In genomic region chr15:43441316-43441715, GRCh38 we compare ENCODE assay signal across 8 cellular contexts. TPM values are rescaled to one million over a fixed set of nuclear protein-coding genes. Genes with fewer than 3 reads are reported as not detected.
DNase-seq lines count a peak whose midpoint lies in the region; ATAC-seq and TF ChIP-seq lines count a peak whose summit lies in the region.

No MANE protein-coding gene starts in this region.

- peak overlapping the region; percentile 83 for H2BK5ac ChIP-seq in IMR-90 (ENCODE audit: low read depth, low read length, poor library complexity, severe bottlenecking)

- no peak overlapping the region for H3K14ac ChIP-seq in IMR-90 (replicated peaks; ENCODE audit: low read depth, low read length)

- no peak overlapping the region for H3K4me3 ChIP-seq in IMR-90 (ENCODE audit: insufficient read depth, low read depth, low read length)
- no peak overlapping the region for H3K4me3 ChIP-seq in Peyer's patch

- H4K91ac ChIP-seq in IMR-90 (ENCODE audit: insufficient read depth, low read depth, low read length) = peak overlapping the region; percentile 29; the same call in 1 of the 2 replicates

- no peak for TF ChIP-seq POLR2A in IMR-90 (IDR thresholded peaks at IDR 0.05; ENCODE audit: low read depth, low read length)
- no peak for TF ChIP-seq POLR2A in Peyer's patch (IDR thresholded peaks at IDR 0.05)

- no peak for TF ChIP-seq RAD21 in IMR-90 (IDR thresholded peaks at IDR 0.05; ENCODE audit: low read length)

- H2AFZ ChIP-seq in IMR-90 (replicated peaks; ENCODE audit: low read length, poor library complexity) = no peak overlapping the region

- peaks cover 4% of the 10 kb centered on the region for H3K4me1 ChIP-seq in IMR-90 (ENCODE audit: control insufficient read depth, insufficient read depth, low read length)
- no peaks in the 10 kb centered on the region for H3K4me1 ChIP-seq in Peyer's patch

- H3K27ac ChIP-seq in IMR-90 (ENCODE audit: insufficient read depth, low read length) (peak overlapping the region; percentile 83; the same call in 1 of the 2 replicates), Peyer's patch (no peak overlapping the region)

- peaks cover 1 to 5% of the 10 kb centered on the region in 2 experiments; a peak in 3 of 4 replicates for H3K79me1 ChIP-seq in IMR-90 (ENCODE audit: low read depth in 1 of 2, low read length in 2 of 2)

- H3K9me3 ChIP-seq in IMR-90 (ENCODE audit: control insufficient read depth, insufficient read depth, low read length) (no peaks in the 10 kb centered on the region), Peyer's patch (no peaks in the 10 kb centered on the region)

- no peak overlapping the region; the same call in 1 of the 2 replicates for H3K9ac ChIP-seq in IMR-90 (ENCODE audit: low read depth, low read length)

- in situ Hi-C loops in IMR-90 (cut with MboI; ENCODE audit: low sequenced_read_pairs) = no loop called here

- no TSS peak for BruUV-seq in IMR-90 (replicated peaks; lab: Mats Ljungman, UMichigan)

- no peak overlapping the region for H3K56ac ChIP-seq in IMR-90 (ENCODE audit: extremely low read depth, insufficient read depth, low read length)

- no peak overlapping the region for H3K23ac ChIP-seq in IMR-90 (ENCODE audit: low read depth, low read length)

- H3K36me3 ChIP-seq in IMR-90 (ENCODE audit: control insufficient read depth, insufficient read depth, low read length) = peaks cover 31% of the 10 kb centered on the region
- peaks cover 0 to 22% (median 0%) of the 10 kb centered on the region in 3 donors for H3K36me3 ChIP-seq in Peyer's patch

- dilution Hi-C loops in IMR-90 (cut with HindIII; ENCODE audit: low sequenced_read_pairs, unreplicated experiment) = no loop called here

- H2BK15ac ChIP-seq in IMR-90 (ENCODE audit: low read depth, low read length) = no peak overlapping the region; the same call in 2 of the 3 replicates

- H3K4ac ChIP-seq in IMR-90 (ENCODE audit: low read depth, low read length) = no peak overlapping the region; the same call in 1 of the 2 replicates

- H3K18ac ChIP-seq in IMR-90 (ENCODE audit: low read depth, low read length) = no peak overlapping the region

- CTCF ChIA-PET in IMR-90 (lab: Yijun Ruan, JAX) = interaction anchor here (0.6 to 2.0 kb wide), 7 partner anchors 9 to 75 kb away, joined by 3 to 10 read pairs (median 5); no protein-coding TSS in a partner anchor

- H2BK120ac ChIP-seq in IMR-90 (ENCODE audit: low read depth, low read length) = peak overlapping the region; percentile 24; the same call in 1 of the 2 replicates

- TF ChIP-seq CTCF in IMR-90 (conservative IDR thresholded peaks at IDR 0.05; ENCODE audit: low read depth, low read length) (no peak), Peyer's patch (IDR thresholded peaks at IDR 0.05) (no peak)

- intact Hi-C loops in IMR-90 (cut with micrococcal nuclease) = loop anchor here (1.0 to 10.0 kb wide), 3 partner anchors 69 to 323 kb away; no protein-coding TSS in a partner anchor

- H2BK20ac ChIP-seq in IMR-90 (ENCODE audit: low read depth, low read length) = no peak overlapping the region

- peak overlapping the region; percentile 1; the same call in 1 of the 2 replicates for H3K4me2 ChIP-seq in IMR-90 (ENCODE audit: low read depth, low read length)

- no peaks in the 10 kb centered on the region; the same call in 1 of the 2 replicates for H4K20me1 ChIP-seq in IMR-90 (ENCODE audit: insufficient read depth, low read length)

- no peak overlapping the region for H4K5ac ChIP-seq in IMR-90 (ENCODE audit: low read depth, low read length)

- H4K8ac ChIP-seq in IMR-90 (ENCODE audit: low read depth in 2 of 2, low read length in 2 of 2) = peak overlapping the region in 1 of 2 experiments; percentile 44; a peak in 2 of 4 replicates

- no peak overlapping the region for H2AK9ac ChIP-seq in IMR-90 (replicated peaks; ENCODE audit: low read depth, low read length, poor library complexity)

- H3K27me3 ChIP-seq in IMR-90 (ENCODE audit: control insufficient read depth, insufficient read depth, low read length) (no peaks in the 10 kb centered on the region), Peyer's patch (no peaks in the 10 kb centered on the region)

- peak; percentile 45 for DNase-seq in ELR (ENCODE audit: low read depth)
- DNase-seq in IMR-90 = peak; percentile 50
- DNase-seq in astrocyte of the hippocampus (ENCODE audit: low read depth, low spot score) = peak; percentile 62
- peak; percentile 5 for DNase-seq in middle frontal gyrus (ENCODE audit: extremely low spot score, low spot score)
- DNase-seq in Peyer's patch = no peak
- no peak for DNase-seq in activated effector memory CD4-positive, alpha-beta T cell treated with Interleukin-2 at 50 U/mL for 16 hours

- H3K9me1 ChIP-seq in IMR-90 (ENCODE audit: insufficient read depth, low read length) = 0 out of 2 replicates have a peak, but pooled peaks cover under 1% of the 10 kb centered on the region

- ATAC-seq in IMR-90 (ENCODE audit: low read depth) (peak; percentile 36; the same call in 1 of the 2 replicates), HG03469 (IDR thresholded peaks at IDR 0.05; ENCODE audit: unreplicated experiment) (no peak), HG02798 (IDR thresholded peaks at IDR 0.05; ENCODE audit: poor library complexity, unreplicated experiment) (no peak)

- H2AK5ac ChIP-seq in IMR-90 (ENCODE audit: low read depth, low read length) = 0 out of 2 replicates have a peak overlapping the region, but pooled peaks have one; percentile 24

- POLR2A ChIA-PET in IMR-90 (lab: Charles Lee; ENCODE audit: unreplicated experiment) = interaction anchor here (1.1 kb wide), 1 partner anchor 13 kb away, joined by 3 read pairs; no protein-coding TSS in a partner anchor

TF ChIP-seq in IMR-90, 13 proteins besides CTCF, POLR2A, EP300 and RAD21:
- no peak for TF ChIP-seq USF2 (IDR thresholded peaks at IDR 0.05; ENCODE audit: low read depth, low read length)
- TF ChIP-seq ELK1 (IDR thresholded peaks at IDR 0.05; ENCODE audit: borderline replicate concordance, low read depth, low read length) = no peak

RNA-seq across cellular contexts. Expression of gene TP53BP1, which starts 51.6 kb away (rescaled TPM):
- total RNA-seq in IMR-90 (2012; rRNA removed) = 64.5 and 73.9 TPM in 2 replicates
- polyA plus RNA-seq in IMR-90 (2012; rRNA removed) = 33.9 and 36.3 TPM in 2 replicates
- polyA plus RNA-seq in IMR-90 (2012; cell fraction: cytosol; rRNA removed) = 15.6 and 19.1 TPM in 2 replicates
- polyA plus RNA-seq in IMR-90 (2012; cell fraction: nucleus; rRNA removed; ENCODE audit: low replicate concordance) = 46.0 and 100 TPM in 2 replicates
- 100 to 1,000 TPM in 1 of 4 donors, 10 to 100 TPM in 2, 1 to 10 TPM in 1; 9.3 to 163 (median 24.6) TPM for total RNA-seq in Peyer's patch

Comparison
In these comparisons a context has a peak if more than half of its experiments do, and no peak if none do; other contexts are left out.
1. DNase-seq: peak in ELR (single experiment), IMR-90 (single experiment), astrocyte of the hippocampus (single experiment) and middle frontal gyrus (single experiment); none in Peyer's patch (0 of 3) and activated effector memory CD4-positive, alpha-beta T cell treated with Interleukin-2 at 50 U/mL for 16 hours (single experiment).